Comparison of ENCODE assay signal across 1 cellular context in the genomic region with DNA sequence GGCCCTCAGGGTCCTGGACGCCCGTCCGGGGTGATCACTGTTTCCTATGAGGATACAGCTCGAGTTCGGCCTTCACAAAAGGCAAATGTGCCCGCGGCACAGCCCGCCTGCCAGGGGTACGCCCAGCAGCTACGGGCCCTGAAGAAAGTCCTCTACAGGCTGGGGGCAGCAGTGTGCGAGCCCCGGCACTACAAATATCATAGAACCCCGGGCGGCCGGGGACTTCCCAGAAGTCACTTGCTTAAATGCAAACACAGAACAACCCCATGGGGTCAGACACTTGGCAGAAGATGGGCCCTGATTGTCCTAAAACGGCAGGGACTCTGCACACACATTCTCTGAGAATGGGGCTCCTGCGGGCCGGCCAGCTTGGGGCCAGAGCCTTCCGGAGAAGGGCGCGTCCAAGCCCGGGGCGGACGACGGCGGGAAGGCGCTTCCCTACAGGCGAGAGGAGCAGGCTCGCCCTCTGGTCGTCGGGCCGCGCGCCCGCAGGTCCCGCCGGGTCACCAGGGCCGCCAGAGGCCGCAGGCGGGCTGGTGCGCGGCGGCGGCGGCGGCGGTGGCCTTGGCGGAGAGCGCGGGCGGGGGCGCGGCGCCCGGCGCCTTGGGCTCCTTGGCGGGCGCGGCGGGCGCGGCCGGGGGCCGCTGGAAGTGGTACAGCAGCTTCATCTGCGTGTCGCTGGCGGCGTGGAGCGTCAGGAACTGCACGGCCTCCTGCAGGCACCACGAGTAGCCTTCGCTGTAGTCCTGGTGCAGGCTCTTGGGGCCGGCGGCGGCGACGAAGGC.
TF ChIP-seq lines count a peak whose summit lies in the region.

No MANE protein-coding gene starts in this region.

TF ChIP-seq in HepG2, 621 proteins besides CTCF, POLR2A, EP300 and RAD21 (continues in another document):
- TF ChIP-seq HNRNPUL1 (IDR thresholded peaks at IDR 0.05; ENCODE audit: low read depth, low read length) (no peak), MAZ (IDR thresholded peaks at IDR 0.05; ENCODE audit: borderline replicate concordance, low read depth, low read length) (no peak), MAZ (CRISPR knock-in tag; IDR thresholded peaks at IDR 0.05; ENCODE audit: low read depth) (peak; percentile 48), TP53 (CRISPR knock-in tag; conservative IDR thresholded peaks at IDR 0.05) (no peak), RBM22 (optimal IDR thresholded peaks at IDR 0.05; ENCODE audit: low read length) (no peak), JUN (CRISPR knock-in tag; IDR thresholded peaks at IDR 0.05) (no peak), SKI (IDR thresholded peaks at IDR 0.05; ENCODE audit: partially characterized antibody) (peak; percentile 57), ZNF724P (CRISPR knock-in tag; IDR thresholded peaks at IDR 0.05; ENCODE audit: borderline replicate concordance) (0 out of 2 replicates have a peak, but pooled peaks have one; percentile 27), ZFY (CRISPR knock-in tag; IDR thresholded peaks at IDR 0.05) (peak; percentile 57; the same call in 1 of the 2 replicates), HOXA3 (CRISPR knock-in tag; IDR thresholded peaks at IDR 0.05) (0 out of 2 replicates have a peak, but pooled peaks have one; percentile 14), ZNF33B (CRISPR knock-in tag; IDR thresholded peaks at IDR 0.05) (no peak), ZNF431 (CRISPR knock-in tag; IDR thresholded peaks at IDR 0.05; ENCODE audit: borderline replicate concordance, low read depth) (no peak), ZSCAN21 (CRISPR knock-in tag; IDR thresholded peaks at IDR 0.05; ENCODE audit: borderline replicate concordance) (0 out of 2 replicates have a peak, but pooled peaks have one; percentile 26), SRSF1 (optimal IDR thresholded peaks at IDR 0.05; ENCODE audit: low read depth, low read length) (no peak), ZNF777 (CRISPR knock-in tag; IDR thresholded peaks at IDR 0.05) (peak; percentile 79), ADNP (CRISPR knock-in tag; IDR thresholded peaks at IDR 0.05) (no peak), STAG1 (CRISPR knock-in tag; IDR thresholded peaks at IDR 0.05) (peak; percentile 20; the same call in 1 of the 2 replicates), ZNF143 (CRISPR knock-in tag; IDR thresholded peaks at IDR 0.05) (peak; percentile 23; the same call in 1 of the 2 replicates), ZNF660 (CRISPR knock-in tag; IDR thresholded peaks at IDR 0.05; ENCODE audit: borderline replicate concordance, low read depth) (no peak), ZNF746 (CRISPR knock-in tag; IDR thresholded peaks at IDR 0.05) (no peak), KAT2B (IDR thresholded peaks at IDR 0.05; ENCODE audit: borderline replicate concordance, low read depth, low read length) (no peak)
- TF ChIP-seq, protein P1, sequence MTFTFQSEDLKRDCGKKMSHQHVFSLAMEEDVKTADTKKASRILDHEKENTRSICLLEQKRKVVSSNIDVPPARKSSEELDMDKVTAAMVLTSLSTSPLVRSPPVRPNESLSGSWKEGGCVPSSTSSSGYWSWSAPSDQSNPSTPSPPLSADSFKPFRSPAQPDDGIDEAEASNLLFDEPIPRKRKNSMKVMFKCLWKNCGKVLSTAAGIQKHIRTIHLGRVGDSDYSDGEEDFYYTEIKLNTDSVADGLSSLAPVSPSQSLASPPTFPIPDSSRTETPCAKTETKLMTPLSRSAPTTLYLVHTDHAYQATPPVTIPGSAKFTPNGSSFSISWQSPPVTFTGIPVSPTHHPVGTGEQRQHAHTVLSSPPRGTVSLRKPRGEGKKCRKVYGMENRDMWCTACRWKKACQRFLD (CRISPR knock-in tag; IDR thresholded peaks at IDR 0.05; ENCODE audit: borderline replicate concordance): 0 out of 2 replicates have a peak, but pooled peaks have one; percentile 31
- TF ChIP-seq, protein P2, sequence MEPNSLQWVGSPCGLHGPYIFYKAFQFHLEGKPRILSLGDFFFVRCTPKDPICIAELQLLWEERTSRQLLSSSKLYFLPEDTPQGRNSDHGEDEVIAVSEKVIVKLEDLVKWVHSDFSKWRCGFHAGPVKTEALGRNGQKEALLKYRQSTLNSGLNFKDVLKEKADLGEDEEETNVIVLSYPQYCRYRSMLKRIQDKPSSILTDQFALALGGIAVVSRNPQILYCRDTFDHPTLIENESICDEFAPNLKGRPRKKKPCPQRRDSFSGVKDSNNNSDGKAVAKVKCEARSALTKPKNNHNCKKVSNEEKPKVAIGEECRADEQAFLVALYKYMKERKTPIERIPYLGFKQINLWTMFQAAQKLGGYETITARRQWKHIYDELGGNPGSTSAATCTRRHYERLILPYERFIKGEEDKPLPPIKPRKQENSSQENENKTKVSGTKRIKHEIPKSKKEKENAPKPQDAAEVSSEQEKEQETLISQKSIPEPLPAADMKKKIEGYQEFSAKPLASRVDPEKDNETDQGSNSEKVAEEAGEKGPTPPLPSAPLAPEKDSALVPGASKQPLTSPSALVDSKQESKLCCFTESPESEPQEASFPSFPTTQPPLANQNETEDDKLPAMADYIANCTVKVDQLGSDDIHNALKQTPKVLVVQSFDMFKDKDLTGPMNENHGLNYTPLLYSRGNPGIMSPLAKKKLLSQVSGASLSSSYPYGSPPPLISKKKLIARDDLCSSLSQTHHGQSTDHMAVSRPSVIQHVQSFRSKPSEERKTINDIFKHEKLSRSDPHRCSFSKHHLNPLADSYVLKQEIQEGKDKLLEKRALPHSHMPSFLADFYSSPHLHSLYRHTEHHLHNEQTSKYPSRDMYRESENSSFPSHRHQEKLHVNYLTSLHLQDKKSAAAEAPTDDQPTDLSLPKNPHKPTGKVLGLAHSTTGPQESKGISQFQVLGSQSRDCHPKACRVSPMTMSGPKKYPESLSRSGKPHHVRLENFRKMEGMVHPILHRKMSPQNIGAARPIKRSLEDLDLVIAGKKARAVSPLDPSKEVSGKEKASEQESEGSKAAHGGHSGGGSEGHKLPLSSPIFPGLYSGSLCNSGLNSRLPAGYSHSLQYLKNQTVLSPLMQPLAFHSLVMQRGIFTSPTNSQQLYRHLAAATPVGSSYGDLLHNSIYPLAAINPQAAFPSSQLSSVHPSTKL (CRISPR knock-in tag; IDR thresholded peaks at IDR 0.05): no peak
- TF ChIP-seq, protein P3, sequence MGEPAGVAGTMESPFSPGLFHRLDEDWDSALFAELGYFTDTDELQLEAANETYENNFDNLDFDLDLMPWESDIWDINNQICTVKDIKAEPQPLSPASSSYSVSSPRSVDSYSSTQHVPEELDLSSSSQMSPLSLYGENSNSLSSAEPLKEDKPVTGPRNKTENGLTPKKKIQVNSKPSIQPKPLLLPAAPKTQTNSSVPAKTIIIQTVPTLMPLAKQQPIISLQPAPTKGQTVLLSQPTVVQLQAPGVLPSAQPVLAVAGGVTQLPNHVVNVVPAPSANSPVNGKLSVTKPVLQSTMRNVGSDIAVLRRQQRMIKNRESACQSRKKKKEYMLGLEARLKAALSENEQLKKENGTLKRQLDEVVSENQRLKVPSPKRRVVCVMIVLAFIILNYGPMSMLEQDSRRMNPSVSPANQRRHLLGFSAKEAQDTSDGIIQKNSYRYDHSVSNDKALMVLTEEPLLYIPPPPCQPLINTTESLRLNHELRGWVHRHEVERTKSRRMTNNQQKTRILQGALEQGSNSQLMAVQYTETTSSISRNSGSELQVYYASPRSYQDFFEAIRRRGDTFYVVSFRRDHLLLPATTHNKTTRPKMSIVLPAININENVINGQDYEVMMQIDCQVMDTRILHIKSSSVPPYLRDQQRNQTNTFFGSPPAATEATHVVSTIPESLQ (CRISPR knock-in tag; conservative IDR thresholded peaks at IDR 0.05): no peak
- TF ChIP-seq, protein P4, sequence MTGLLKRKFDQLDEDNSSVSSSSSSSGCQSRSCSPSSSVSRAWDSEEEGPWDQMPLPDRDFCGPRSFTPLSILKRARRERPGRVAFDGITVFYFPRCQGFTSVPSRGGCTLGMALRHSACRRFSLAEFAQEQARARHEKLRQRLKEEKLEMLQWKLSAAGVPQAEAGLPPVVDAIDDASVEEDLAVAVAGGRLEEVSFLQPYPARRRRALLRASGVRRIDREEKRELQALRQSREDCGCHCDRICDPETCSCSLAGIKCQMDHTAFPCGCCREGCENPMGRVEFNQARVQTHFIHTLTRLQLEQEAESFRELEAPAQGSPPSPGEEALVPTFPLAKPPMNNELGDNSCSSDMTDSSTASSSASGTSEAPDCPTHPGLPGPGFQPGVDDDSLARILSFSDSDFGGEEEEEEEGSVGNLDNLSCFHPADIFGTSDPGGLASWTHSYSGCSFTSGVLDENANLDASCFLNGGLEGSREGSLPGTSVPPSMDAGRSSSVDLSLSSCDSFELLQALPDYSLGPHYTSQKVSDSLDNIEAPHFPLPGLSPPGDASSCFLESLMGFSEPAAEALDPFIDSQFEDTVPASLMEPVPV (CRISPR knock-in tag; IDR thresholded peaks at IDR 0.05): no peak
- TF ChIP-seq, protein P5, sequence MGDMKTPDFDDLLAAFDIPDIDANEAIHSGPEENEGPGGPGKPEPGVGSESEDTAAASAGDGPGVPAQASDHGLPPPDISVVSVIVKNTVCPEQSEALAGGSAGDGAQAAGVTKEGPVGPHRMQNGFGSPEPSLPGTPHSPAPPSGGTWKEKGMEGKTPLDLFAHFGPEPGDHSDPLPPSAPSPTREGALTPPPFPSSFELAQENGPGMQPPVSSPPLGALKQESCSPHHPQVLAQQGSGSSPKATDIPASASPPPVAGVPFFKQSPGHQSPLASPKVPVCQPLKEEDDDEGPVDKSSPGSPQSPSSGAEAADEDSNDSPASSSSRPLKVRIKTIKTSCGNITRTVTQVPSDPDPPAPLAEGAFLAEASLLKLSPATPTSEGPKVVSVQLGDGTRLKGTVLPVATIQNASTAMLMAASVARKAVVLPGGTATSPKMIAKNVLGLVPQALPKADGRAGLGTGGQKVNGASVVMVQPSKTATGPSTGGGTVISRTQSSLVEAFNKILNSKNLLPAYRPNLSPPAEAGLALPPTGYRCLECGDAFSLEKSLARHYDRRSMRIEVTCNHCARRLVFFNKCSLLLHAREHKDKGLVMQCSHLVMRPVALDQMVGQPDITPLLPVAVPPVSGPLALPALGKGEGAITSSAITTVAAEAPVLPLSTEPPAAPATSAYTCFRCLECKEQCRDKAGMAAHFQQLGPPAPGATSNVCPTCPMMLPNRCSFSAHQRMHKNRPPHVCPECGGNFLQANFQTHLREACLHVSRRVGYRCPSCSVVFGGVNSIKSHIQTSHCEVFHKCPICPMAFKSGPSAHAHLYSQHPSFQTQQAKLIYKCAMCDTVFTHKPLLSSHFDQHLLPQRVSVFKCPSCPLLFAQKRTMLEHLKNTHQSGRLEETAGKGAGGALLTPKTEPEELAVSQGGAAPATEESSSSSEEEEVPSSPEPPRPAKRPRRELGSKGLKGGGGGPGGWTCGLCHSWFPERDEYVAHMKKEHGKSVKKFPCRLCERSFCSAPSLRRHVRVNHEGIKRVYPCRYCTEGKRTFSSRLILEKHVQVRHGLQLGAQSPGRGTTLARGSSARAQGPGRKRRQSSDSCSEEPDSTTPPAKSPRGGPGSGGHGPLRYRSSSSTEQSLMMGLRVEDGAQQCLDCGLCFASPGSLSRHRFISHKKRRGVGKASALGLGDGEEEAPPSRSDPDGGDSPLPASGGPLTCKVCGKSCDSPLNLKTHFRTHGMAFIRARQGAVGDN (CRISPR knock-in tag; IDR thresholded peaks at IDR 0.05): peak; percentile 57
- TF ChIP-seq, protein P6, sequence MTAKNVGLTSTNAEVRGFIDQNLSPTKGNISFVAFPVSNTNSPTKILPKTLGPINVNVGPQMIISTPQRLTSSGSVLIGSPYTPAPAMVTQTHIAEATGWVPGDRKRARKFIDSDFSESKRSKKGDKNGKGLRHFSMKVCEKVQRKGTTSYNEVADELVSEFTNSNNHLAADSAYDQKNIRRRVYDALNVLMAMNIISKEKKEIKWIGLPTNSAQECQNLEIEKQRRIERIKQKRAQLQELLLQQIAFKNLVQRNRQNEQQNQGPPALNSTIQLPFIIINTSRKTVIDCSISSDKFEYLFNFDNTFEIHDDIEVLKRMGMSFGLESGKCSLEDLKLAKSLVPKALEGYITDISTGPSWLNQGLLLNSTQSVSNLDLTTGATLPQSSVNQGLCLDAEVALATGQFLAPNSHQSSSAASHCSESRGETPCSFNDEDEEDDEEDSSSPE (CRISPR knock-in tag; IDR thresholded peaks at IDR 0.05): no peak
- TF ChIP-seq, protein P7, sequence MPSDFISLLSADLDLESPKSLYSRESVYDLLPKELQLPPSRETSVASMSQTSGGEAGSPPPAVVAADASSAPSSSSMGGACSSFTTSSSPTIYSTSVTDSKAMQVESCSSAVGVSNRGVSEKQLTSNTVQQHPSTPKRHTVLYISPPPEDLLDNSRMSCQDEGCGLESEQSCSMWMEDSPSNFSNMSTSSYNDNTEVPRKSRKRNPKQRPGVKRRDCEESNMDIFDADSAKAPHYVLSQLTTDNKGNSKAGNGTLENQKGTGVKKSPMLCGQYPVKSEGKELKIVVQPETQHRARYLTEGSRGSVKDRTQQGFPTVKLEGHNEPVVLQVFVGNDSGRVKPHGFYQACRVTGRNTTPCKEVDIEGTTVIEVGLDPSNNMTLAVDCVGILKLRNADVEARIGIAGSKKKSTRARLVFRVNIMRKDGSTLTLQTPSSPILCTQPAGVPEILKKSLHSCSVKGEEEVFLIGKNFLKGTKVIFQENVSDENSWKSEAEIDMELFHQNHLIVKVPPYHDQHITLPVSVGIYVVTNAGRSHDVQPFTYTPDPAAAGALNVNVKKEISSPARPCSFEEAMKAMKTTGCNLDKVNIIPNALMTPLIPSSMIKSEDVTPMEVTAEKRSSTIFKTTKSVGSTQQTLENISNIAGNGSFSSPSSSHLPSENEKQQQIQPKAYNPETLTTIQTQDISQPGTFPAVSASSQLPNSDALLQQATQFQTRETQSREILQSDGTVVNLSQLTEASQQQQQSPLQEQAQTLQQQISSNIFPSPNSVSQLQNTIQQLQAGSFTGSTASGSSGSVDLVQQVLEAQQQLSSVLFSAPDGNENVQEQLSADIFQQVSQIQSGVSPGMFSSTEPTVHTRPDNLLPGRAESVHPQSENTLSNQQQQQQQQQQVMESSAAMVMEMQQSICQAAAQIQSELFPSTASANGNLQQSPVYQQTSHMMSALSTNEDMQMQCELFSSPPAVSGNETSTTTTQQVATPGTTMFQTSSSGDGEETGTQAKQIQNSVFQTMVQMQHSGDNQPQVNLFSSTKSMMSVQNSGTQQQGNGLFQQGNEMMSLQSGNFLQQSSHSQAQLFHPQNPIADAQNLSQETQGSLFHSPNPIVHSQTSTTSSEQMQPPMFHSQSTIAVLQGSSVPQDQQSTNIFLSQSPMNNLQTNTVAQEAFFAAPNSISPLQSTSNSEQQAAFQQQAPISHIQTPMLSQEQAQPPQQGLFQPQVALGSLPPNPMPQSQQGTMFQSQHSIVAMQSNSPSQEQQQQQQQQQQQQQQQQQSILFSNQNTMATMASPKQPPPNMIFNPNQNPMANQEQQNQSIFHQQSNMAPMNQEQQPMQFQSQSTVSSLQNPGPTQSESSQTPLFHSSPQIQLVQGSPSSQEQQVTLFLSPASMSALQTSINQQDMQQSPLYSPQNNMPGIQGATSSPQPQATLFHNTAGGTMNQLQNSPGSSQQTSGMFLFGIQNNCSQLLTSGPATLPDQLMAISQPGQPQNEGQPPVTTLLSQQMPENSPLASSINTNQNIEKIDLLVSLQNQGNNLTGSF (CRISPR knock-in tag; IDR thresholded peaks at IDR 0.05): no peak
- TF ChIP-seq, protein P8, sequence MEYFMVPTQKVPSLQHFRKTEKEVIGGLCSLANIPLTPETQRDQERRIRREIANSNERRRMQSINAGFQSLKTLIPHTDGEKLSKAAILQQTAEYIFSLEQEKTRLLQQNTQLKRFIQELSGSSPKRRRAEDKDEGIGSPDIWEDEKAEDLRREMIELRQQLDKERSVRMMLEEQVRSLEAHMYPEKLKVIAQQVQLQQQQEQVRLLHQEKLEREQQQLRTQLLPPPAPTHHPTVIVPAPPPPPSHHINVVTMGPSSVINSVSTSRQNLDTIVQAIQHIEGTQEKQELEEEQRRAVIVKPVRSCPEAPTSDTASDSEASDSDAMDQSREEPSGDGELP (IDR thresholded peaks at IDR 0.05; ENCODE audit: borderline replicate concordance, low read depth): no peak
- TF ChIP-seq, protein P9, sequence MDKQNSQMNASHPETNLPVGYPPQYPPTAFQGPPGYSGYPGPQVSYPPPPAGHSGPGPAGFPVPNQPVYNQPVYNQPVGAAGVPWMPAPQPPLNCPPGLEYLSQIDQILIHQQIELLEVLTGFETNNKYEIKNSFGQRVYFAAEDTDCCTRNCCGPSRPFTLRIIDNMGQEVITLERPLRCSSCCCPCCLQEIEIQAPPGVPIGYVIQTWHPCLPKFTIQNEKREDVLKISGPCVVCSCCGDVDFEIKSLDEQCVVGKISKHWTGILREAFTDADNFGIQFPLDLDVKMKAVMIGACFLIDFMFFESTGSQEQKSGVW (CRISPR knock-in tag; IDR thresholded peaks at IDR 0.05; ENCODE audit: borderline replicate concordance): no peak
